Comparison of ENCODE assay signal across 12 cellular contexts in genomic region chr11:45148276-45148675, GRCh38. TPM values are rescaled to one million over a fixed set of nuclear protein-coding genes. Genes with fewer than 3 reads are reported as not detected.
DNase-seq lines count a peak whose midpoint lies in the region; ATAC-seq and TF ChIP-seq lines count a peak whose summit lies in the region.
"Had no signal": no experiment of that assay in that cellular context is flagged by ENCODE, and none has a peak within 500 bp of the region (broad histone marks: within the 10 kb centered on the region; RNA-seq: fewer than 3 reads in every experiment).

No MANE protein-coding gene starts in this region.

- H3K36me3 ChIP-seq in CD4-positive, CD25-positive, alpha-beta regulatory T cell (ENCODE audit: control insufficient read depth, insufficient read depth, low read length), result no peaks in the 10 kb centered on the region
- H3K36me3 ChIP-seq in IMR-90 (ENCODE audit: control insufficient read depth, insufficient read depth, low read length), result no peaks in the 10 kb centered on the region
- H3K36me3 ChIP-seq in muscle layer of duodenum (ENCODE audit: control insufficient read depth in 1 of 2, insufficient read depth in 2 of 2, low read length in 2 of 2), result no peaks in the 10 kb centered on the region
- H3K36me3 ChIP-seq in body of pancreas (replicated peaks in 1 of 2; ENCODE audit: insufficient read depth in 1 of 2, low read depth in 2 of 2), result no peaks in the 10 kb centered on the region
- no peaks in the 10 kb centered on the region for H3K36me3 ChIP-seq in SJCRH30
- H3K36me3 ChIP-seq: adrenal gland had no signal

- H3K4me1 ChIP-seq in CD4-positive, CD25-positive, alpha-beta regulatory T cell (ENCODE audit: control insufficient read depth, insufficient read depth, low read length, poor library complexity, severe bottlenecking), result peaks cover 15% of the 10 kb centered on the region
- H3K4me1 ChIP-seq in IMR-90 (ENCODE audit: control insufficient read depth, insufficient read depth, low read length) (peaks cover 2% of the 10 kb centered on the region; the same call in 1 of the 2 replicates), muscle layer of duodenum (ENCODE audit: control insufficient read depth in 1 of 2, insufficient read depth in 2 of 2, low read length in 2 of 2) (peaks cover 15 to 24% of the 10 kb centered on the region in 2 donors), body of pancreas (peaks cover 22% of the 10 kb centered on the region), SJCRH30 (no peaks in the 10 kb centered on the region)

- ATAC-seq in CD4-positive, CD25-positive, alpha-beta regulatory T cell (ENCODE audit: low read depth in 2 of 2), result no peak
- ATAC-seq in IMR-90 (ENCODE audit: low read depth), result no peak
- ATAC-seq in central memory CD8-positive, alpha-beta T cell (replicated peaks; ENCODE audit: extremely low read depth, poor library complexity, severe bottlenecking), result no peak
- no peak for ATAC-seq in body of pancreas
- ATAC-seq in HG02973 (IDR thresholded peaks at IDR 0.05; ENCODE audit: unreplicated experiment), result no peak

- H3K9me3 ChIP-seq in CD4-positive, CD25-positive, alpha-beta regulatory T cell (ENCODE audit: control insufficient read depth in 2 of 2, low read length in 2 of 2), result no peaks in the 10 kb centered on the region
- no peaks in the 10 kb centered on the region; the same call in 1 of the 2 replicates for H3K9me3 ChIP-seq in IMR-90 (ENCODE audit: control insufficient read depth, insufficient read depth, low read length)
- H3K9me3 ChIP-seq in muscle layer of duodenum (ENCODE audit: control insufficient read depth in 1 of 2, low read length in 2 of 2), result no peaks in the 10 kb centered on the region
- H3K9me3 ChIP-seq in body of pancreas, result no peaks in the 10 kb centered on the region
- H3K9me3 ChIP-seq in SJCRH30 (replicated peaks), result no peaks in the 10 kb centered on the region
- H3K9me3 ChIP-seq: adrenal gland had no signal

- no peak overlapping the region for H3K23ac ChIP-seq in IMR-90 (ENCODE audit: low read depth, low read length)

- no peak overlapping the region for H2AK5ac ChIP-seq in IMR-90 (ENCODE audit: low read depth, low read length)

- H3K9ac ChIP-seq in IMR-90 (ENCODE audit: low read depth, low read length), result no peak overlapping the region

- H4K5ac ChIP-seq in IMR-90 (ENCODE audit: low read depth, low read length), result no peak overlapping the region

- H2AK9ac ChIP-seq in IMR-90 (replicated peaks; ENCODE audit: low read depth, low read length, poor library complexity), result no peak overlapping the region

- H3K27ac Mint-ChIP-seq in CD4-positive, CD25-positive, alpha-beta regulatory T cell, result peak overlapping the region in 2 of 3 donors; percentile 3 to 86
- peak overlapping the region; percentile 3 for H3K27ac Mint-ChIP-seq in central memory CD8-positive, alpha-beta T cell (ENCODE audit: low read depth)

- POLR2A ChIA-PET in IMR-90 (lab: Charles Lee; ENCODE audit: unreplicated experiment), result no interaction called here

- WGBS in IMR-90 (ENCODE audit: extremely low coverage in 2 of 2, insufficient read length in 1 of 2), 2 experiments, result no CpG with 5 or more reads among the region's 7 CpGs
- 66 to 67% methylated on average over 7 of the region's 7 CpGs for whole genome bisulfite sequencing in body of pancreas, 2 donors

- in situ Hi-C loops in IMR-90 (cut with MboI; ENCODE audit: low sequenced_read_pairs), result no loop called here

- TF ChIP-seq POLR2A in IMR-90 (IDR thresholded peaks at IDR 0.05; ENCODE audit: low read depth, low read length) (no peak), body of pancreas (IDR thresholded peaks at IDR 0.05) (no peak)

- intact Hi-C loops in IMR-90 (cut with micrococcal nuclease) (no loop called here), body of pancreas (cut with DNase I) (no loop called here)

- peak overlapping the region; percentile 92 to 95 (median 92) for H3K4me3 Mint-ChIP-seq in CD4-positive, CD25-positive, alpha-beta regulatory T cell
- H3K4me3 Mint-ChIP-seq in central memory CD8-positive, alpha-beta T cell, result peak overlapping the region; percentile 82

- H3K27me3 ChIP-seq in CD4-positive, CD25-positive, alpha-beta regulatory T cell (ENCODE audit: control insufficient read depth, insufficient read depth, low read length), result peaks cover 3% of the 10 kb centered on the region
- no peaks in the 10 kb centered on the region; the same call in none of the 2 replicates for H3K27me3 ChIP-seq in IMR-90 (ENCODE audit: control insufficient read depth, insufficient read depth, low read length)
- no peaks in the 10 kb centered on the region for H3K27me3 ChIP-seq in muscle layer of duodenum (ENCODE audit: low read depth, low read length)
- H3K27me3 ChIP-seq in body of pancreas, result no peaks in the 10 kb centered on the region
- no peaks in the 10 kb centered on the region for H3K27me3 ChIP-seq in SJCRH30
- H3K27me3 ChIP-seq: adrenal gland had no signal

- H3K4ac ChIP-seq in IMR-90 (ENCODE audit: low read depth, low read length), result no peak overlapping the region

- H3K14ac ChIP-seq in IMR-90 (replicated peaks; ENCODE audit: low read depth, low read length), result no peak overlapping the region

- DNase-seq in CD4-positive, CD25-positive, alpha-beta regulatory T cell, result no peak
- DNase-seq in IMR-90, result no peak
- no peak for DNase-seq in central memory CD8-positive, alpha-beta T cell (ENCODE audit: low spot score in 2 of 2)
- no peak for DNase-seq in NCI-H128 (lab: John Stamatoyannopoulos, UW; ENCODE audit: unreplicated experiment)
- no peak for DNase-seq in body of pancreas
- DNase-seq in SJCRH30, result no peak
- DNase-seq: KG1; NCI-H510A treated with DMSO at 0.1 percent for 48 hours; stimulated activated CD4-positive, alpha-beta T cell treated with anti-CD3 and anti-CD28 coated beads, Interleukin-4, amount 100 ng/mL, for 4 hours had no signal

- peaks cover 5% of the 10 kb centered on the region for H3K36me3 Mint-ChIP-seq in CD4-positive, CD25-positive, alpha-beta regulatory T cell
- H3K36me3 Mint-ChIP-seq in central memory CD8-positive, alpha-beta T cell (ENCODE audit: insufficient read depth), result peaks cover 2% of the 10 kb centered on the region

- no TSS peak for BruUV-seq in IMR-90 (replicated peaks; lab: Mats Ljungman, UMichigan)

- no peak overlapping the region for H2BK5ac ChIP-seq in IMR-90 (ENCODE audit: low read depth, low read length, poor library complexity, severe bottlenecking)

- no peak overlapping the region for H4K91ac ChIP-seq in IMR-90 (ENCODE audit: insufficient read depth, low read depth, low read length)

- H3K9me1 ChIP-seq in IMR-90 (ENCODE audit: insufficient read depth, low read length), result no peaks in the 10 kb centered on the region

- no peak overlapping the region for H3K18ac ChIP-seq in IMR-90 (ENCODE audit: low read depth, low read length)

- H2BK15ac ChIP-seq in IMR-90 (ENCODE audit: low read depth, low read length), result no peak overlapping the region

- no peak for TF ChIP-seq RAD21 in IMR-90 (IDR thresholded peaks at IDR 0.05; ENCODE audit: low read length)

- H2AFZ ChIP-seq in IMR-90 (replicated peaks; ENCODE audit: low read length, poor library complexity), result no peak overlapping the region

- TF ChIP-seq CTCF in IMR-90 (conservative IDR thresholded peaks at IDR 0.05; ENCODE audit: low read depth, low read length), result no peak
- TF ChIP-seq CTCF in body of pancreas (IDR thresholded peaks at IDR 0.05), result no peak

- H3K79me1 ChIP-seq in IMR-90 (ENCODE audit: low read depth in 1 of 2, low read length in 2 of 2), result peaks cover 12 to 17% of the 10 kb centered on the region in 2 experiments; a peak in 3 of 4 replicates

- no peak overlapping the region for H4K8ac ChIP-seq in IMR-90 (ENCODE audit: low read depth in 2 of 2, low read length in 2 of 2)

- CTCF ChIA-PET in IMR-90 (lab: Yijun Ruan, JAX), result no interaction called here

- no peaks in the 10 kb centered on the region for H3K9me3 Mint-ChIP-seq in CD4-positive, CD25-positive, alpha-beta regulatory T cell
- no peaks in the 10 kb centered on the region for H3K9me3 Mint-ChIP-seq in central memory CD8-positive, alpha-beta T cell

- peaks cover 12% of the 10 kb centered on the region for H3K27me3 Mint-ChIP-seq in CD4-positive, CD25-positive, alpha-beta regulatory T cell
- no peaks in the 10 kb centered on the region for H3K27me3 Mint-ChIP-seq in central memory CD8-positive, alpha-beta T cell

- H2BK20ac ChIP-seq in IMR-90 (ENCODE audit: low read depth, low read length), result no peak overlapping the region

- no peaks in the 10 kb centered on the region; the same call in 1 of the 2 replicates for H4K20me1 ChIP-seq in IMR-90 (ENCODE audit: insufficient read depth, low read length)

- H3K27ac ChIP-seq in CD4-positive, CD25-positive, alpha-beta regulatory T cell (ENCODE audit: insufficient read depth, low read length, poor library complexity, severe bottlenecking), result no peak overlapping the region
- H3K27ac ChIP-seq in IMR-90 (ENCODE audit: insufficient read depth, low read length) (no peak overlapping the region), muscle layer of duodenum (ENCODE audit: low read length) (no peak overlapping the region), body of pancreas (no peak overlapping the region), SJCRH30 (no peak overlapping the region)

- peak overlapping the region; percentile 86; the same call in 1 of the 2 replicates for H3K4me2 ChIP-seq in IMR-90 (ENCODE audit: low read depth, low read length)

- dilution Hi-C loops in IMR-90 (cut with HindIII; ENCODE audit: low sequenced_read_pairs, unreplicated experiment), result no loop called here

- H2BK120ac ChIP-seq in IMR-90 (ENCODE audit: low read depth, low read length), result no peak overlapping the region

- no peak overlapping the region for H3K56ac ChIP-seq in IMR-90 (ENCODE audit: extremely low read depth, insufficient read depth, low read length)

- peak overlapping the region; percentile 81 for H3K4me3 ChIP-seq in CD4-positive, CD25-positive, alpha-beta regulatory T cell (ENCODE audit: low read depth, low read length)
- H3K4me3 ChIP-seq in IMR-90 (ENCODE audit: insufficient read depth, low read depth, low read length) (no peak overlapping the region), muscle layer of duodenum (ENCODE audit: low read depth in 1 of 2, low read length in 2 of 2) (peak overlapping the region; percentile 74 to 95), body of pancreas (no peak overlapping the region), SJCRH30 (no peak overlapping the region)

- peaks cover 0 to 48% (median 30%) of the 10 kb centered on the region in 4 donors for H3K4me1 Mint-ChIP-seq in CD4-positive, CD25-positive, alpha-beta regulatory T cell
- H3K4me1 Mint-ChIP-seq in central memory CD8-positive, alpha-beta T cell, result peaks cover 55% of the 10 kb centered on the region

TF ChIP-seq in IMR-90, 13 proteins besides CTCF, POLR2A, EP300 and RAD21 (continues in another document):
- TF ChIP-seq RCOR1 (IDR thresholded peaks at IDR 0.05; ENCODE audit: insufficient replicate concordance, low read length), result no peak

RNA-seq across cellular contexts. Expression of gene PRDM11, which starts 1.8 kb away (rescaled TPM):
- total RNA-seq in CD4-positive, CD25-positive, alpha-beta regulatory T cell, result 9.0 TPM
- polyA plus RNA-seq in CD4-positive, CD25-positive, alpha-beta regulatory T cell, result under 1 TPM; 0.37 to 0.97 (median 0.51) TPM
- total RNA-seq in IMR-90 (2012; rRNA removed), result 1.7 and 2.2 TPM in 2 replicates
- 2.2 and 2.7 TPM in 2 replicates for polyA plus RNA-seq in IMR-90 (2012; rRNA removed)
- polyA plus RNA-seq in IMR-90 (2012; cell fraction: cytosol; rRNA removed), result 1.4 and 2.7 TPM in 2 replicates
- polyA plus RNA-seq in IMR-90 (2012; cell fraction: nucleus; rRNA removed; ENCODE audit: low replicate concordance), result 4.6 and 5.9 TPM in 2 replicates
- 1 to 10 TPM; 4.4 to 7.9 TPM for total RNA-seq in body of pancreas
- 13.1 and 14.7 TPM in 2 replicates for total RNA-seq in SJCRH30 (2014; rRNA removed; shearing (Covaris generic))

Comparison
In these comparisons a context has a peak if more than half of its experiments do, and no peak if none do; other contexts are left out.
1. H3K4me3 ChIP-seq: peak in CD4-positive, CD25-positive, alpha-beta regulatory T cell (single experiment) and muscle layer of duodenum (2 of 2); none in IMR-90 (single experiment), body of pancreas (0 of 2) and SJCRH30 (single experiment).